Comparison of ENCODE assay signal across 8 cellular contexts in the genomic region with DNA sequence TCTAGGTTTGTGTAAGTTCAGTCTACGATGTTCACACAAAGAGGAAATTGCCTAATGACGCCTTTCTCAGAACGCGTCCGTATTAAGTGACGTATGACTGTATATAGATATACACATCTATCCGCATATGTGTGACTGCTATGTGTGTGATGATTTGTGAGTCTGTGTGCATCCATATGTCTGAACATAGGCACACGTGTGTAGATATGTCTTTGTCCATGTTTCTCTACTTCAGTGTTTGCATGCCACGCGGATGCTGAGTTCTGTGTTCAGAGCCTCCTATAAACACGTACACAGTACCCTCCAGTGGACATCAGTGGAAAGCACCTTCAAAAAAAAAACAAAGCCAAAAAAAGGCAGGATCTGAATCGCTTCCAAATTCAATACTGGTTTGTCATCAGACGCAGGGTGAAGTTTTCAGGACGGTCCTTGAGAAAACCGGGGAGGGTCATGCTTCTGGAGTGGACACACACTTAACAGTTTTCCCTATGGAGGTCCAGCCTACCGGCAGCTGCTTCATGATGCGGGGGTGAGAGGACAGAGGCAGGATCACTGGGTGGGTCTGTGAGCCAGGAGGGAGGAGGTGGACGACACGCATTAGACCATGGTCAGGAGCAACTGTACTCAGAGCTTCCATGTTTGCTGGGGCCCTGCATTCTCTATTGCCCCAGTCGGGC. TPM values are rescaled to one million over a fixed set of nuclear protein-coding genes. Genes with fewer than 3 reads are reported as not detected.
A peak's percentile ranks its signal among the peaks of the same experiment; 100 is the strongest.
DNase-seq lines count a peak whose midpoint lies in the region; ATAC-seq and TF ChIP-seq lines count a peak whose summit lies in the region.

No MANE protein-coding gene starts in this region.

- H3K27ac Mint-ChIP-seq in activated CD4-positive, alpha-beta memory T cell treated with anti-CD3 and anti-CD28 coated beads, Interleukin-2, amount 10 ng/mL, durations not matched to agents 7 days and 5 days, result no peak overlapping the region

- peak overlapping the region in 1 of 2 donors; percentile 16 for H3K4me3 ChIP-seq in foreskin fibroblast (ENCODE audit: low read depth in 1 of 2, low read length in 2 of 2)

- peaks cover 4% of the 10 kb centered on the region for H3K4me1 Mint-ChIP-seq in activated CD4-positive, alpha-beta memory T cell treated with anti-CD3 and anti-CD28 coated beads, Interleukin-2, amount 10 ng/mL, durations not matched to agents 7 days and 5 days

- POLR2A ChIA-PET in activated CD4-positive, alpha-beta memory T cell treated with anti-CD3 and anti-CD28 coated beads, Interleukin-2, amount 10 ng/mL, durations not matched to agents 7 days and 5 days (lab: Charles Lee), result no interaction called here

- no peaks in the 10 kb centered on the region for H3K9me3 Mint-ChIP-seq in activated CD4-positive, alpha-beta memory T cell treated with anti-CD3 and anti-CD28 coated beads, Interleukin-2, amount 10 ng/mL, durations not matched to agents 7 days and 5 days

- peaks cover 3% of the 10 kb centered on the region for H3K27me3 Mint-ChIP-seq in activated CD4-positive, alpha-beta memory T cell treated with anti-CD3 and anti-CD28 coated beads, Interleukin-2, amount 10 ng/mL, durations not matched to agents 7 days and 5 days

- CTCF ChIA-PET in activated CD4-positive, alpha-beta memory T cell treated with anti-CD3 and anti-CD28 coated beads, Interleukin-2, amount 10 ng/mL, durations not matched to agents 7 days and 5 days (lab: Charles Lee), result interaction anchor here (0.9 to 2.2 kb wide), 4 partner anchors 29 to 451 kb away, joined by 3 to 11 read pairs (median 4); no protein-coding TSS in a partner anchor

- no peaks in the 10 kb centered on the region for H3K36me3 Mint-ChIP-seq in activated CD4-positive, alpha-beta memory T cell treated with anti-CD3 and anti-CD28 coated beads, Interleukin-2, amount 10 ng/mL, durations not matched to agents 7 days and 5 days (ENCODE audit: low read depth)

- H3K4me3 Mint-ChIP-seq in activated CD4-positive, alpha-beta memory T cell treated with anti-CD3 and anti-CD28 coated beads, Interleukin-2, amount 10 ng/mL, durations not matched to agents 7 days and 5 days, result peak overlapping the region; percentile 42

- TF ChIP-seq CTCF in foreskin fibroblast (IDR thresholded peaks at IDR 0.05; ENCODE audit: low read depth, low read length) (peak; percentile 72), omental fat pad (IDR thresholded peaks at IDR 0.05) (no peak)

- peak; percentile 26 for DNase-seq in stimulated activated CD4-positive, alpha-beta T cell treated with anti-CD3 and anti-CD28 coated beads, Interleukin-15, amount 100 ng/mL, for 24 hours
- no peak for DNase-seq in stimulated activated CD4-positive, alpha-beta T cell treated with anti-CD3 and anti-CD28 coated beads, Interleukin-4, amount 100 ng/mL, for 24 hours
- peak; percentile 69 for DNase-seq in NCI-H2227 (lab: John Stamatoyannopoulos, UW; ENCODE audit: unreplicated experiment)
- peak; percentile 19 for DNase-seq in activated CD4-positive, alpha-beta memory T cell treated with anti-CD3 and anti-CD28 coated beads, Interleukin-2, amount 10 ng/mL, durations not matched to agents 7 days and 5 days
- peak; percentile 70 to 89 for DNase-seq in foreskin fibroblast
- no peak for DNase-seq in omental fat pad (ENCODE audit: low spot score)
- no peak for DNase-seq in NK-92 (lab: John Stamatoyannopoulos, UW; ENCODE audit: unreplicated experiment)

- peak; percentile 72 for ATAC-seq in HG02973 (IDR thresholded peaks at IDR 0.05; ENCODE audit: unreplicated experiment)
- ATAC-seq in omental fat pad (ENCODE audit: low FRiP score), result peak; percentile 73

RNA-seq across cellular contexts. Expression of a gene that starts 29.5 kb away (rescaled TPM):
- total RNA-seq in activated CD4-positive, alpha-beta memory T cell treated with anti-CD3 and anti-CD28 coated beads, Interleukin-2, amount 10 ng/mL, durations not matched to agents 7 days and 5 days, result 1 to 10 TPM; 7.7 to 8.4 TPM
- 10 to 100 TPM; 12.0 to 28.0 (median 21.1) TPM for total RNA-seq in omental fat pad

Comparison
In these comparisons a context has a peak if more than half of its experiments do, and no peak if none do; other contexts are left out.
1. DNase-seq: peak in stimulated activated CD4-positive, alpha-beta T cell treated with anti-CD3 and anti-CD28 coated beads, Interleukin-15, amount 100 ng/mL, for 24 hours (single experiment), NCI-H2227 (single experiment), activated CD4-positive, alpha-beta memory T cell treated with anti-CD3 and anti-CD28 coated beads, Interleukin-2, amount 10 ng/mL, durations not matched to agents 7 days and 5 days (single experiment) and foreskin fibroblast (2 of 2); none in stimulated activated CD4-positive, alpha-beta T cell treated with anti-CD3 and anti-CD28 coated beads, Interleukin-4, amount 100 ng/mL, for 24 hours (single experiment), omental fat pad (single experiment) and NK-92 (single experiment).